ENCODE assay signal across 27 cellular contexts in the genomic region with DNA sequence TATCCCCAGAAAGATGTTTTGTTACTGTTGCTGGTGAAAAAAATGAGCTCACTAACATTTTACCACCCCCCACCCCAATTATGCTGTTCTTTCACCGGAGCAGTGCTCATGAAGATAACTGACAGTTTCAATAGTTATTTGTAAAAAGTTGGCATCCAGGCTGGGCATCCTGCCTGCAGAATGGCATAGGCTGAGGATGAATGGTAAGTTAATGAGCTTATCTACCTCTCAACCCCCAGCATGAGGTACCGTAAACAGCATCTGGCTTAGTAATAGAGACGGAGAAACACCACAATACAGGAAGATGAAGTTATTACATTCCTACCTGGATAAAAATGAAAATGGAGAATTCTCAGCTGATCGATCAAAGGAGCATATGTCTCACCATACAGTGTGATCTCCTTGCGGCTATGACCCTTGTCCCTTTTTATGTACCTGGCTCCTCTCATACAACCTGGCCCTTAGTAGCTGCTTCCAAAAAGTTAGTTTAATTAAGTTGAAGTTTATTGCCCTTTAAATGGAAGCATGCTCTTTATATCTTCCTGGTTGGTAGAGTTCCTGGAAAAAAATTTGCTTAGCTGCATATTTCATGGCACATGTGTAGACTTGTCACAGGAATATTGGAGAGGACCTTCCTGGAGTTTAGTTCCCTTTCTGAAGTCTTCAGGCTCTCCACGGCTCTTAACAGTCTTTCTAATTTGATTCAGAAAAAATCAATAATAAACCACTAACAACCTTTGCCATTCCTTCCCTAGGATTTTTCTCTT.
DNase-seq lines count a peak whose midpoint lies in the region; ATAC-seq and TF ChIP-seq lines count a peak whose summit lies in the region.
"Had no signal": no experiment of that assay in that cellular context is flagged by ENCODE, and none has a peak within 500 bp of the region (broad histone marks: within the 10 kb centered on the region; RNA-seq: fewer than 3 reads in every experiment).

No MANE protein-coding gene starts in this region.

- intact Hi-C loops in PC-9 (cut with micrococcal nuclease; ENCODE audit: unreplicated experiment), result loop anchor here (2.0 kb wide), 1 partner anchor 200 kb away; no protein-coding TSS in a partner anchor

- 67 to 71% methylated on average over 6 of the region's 6 CpGs for WGBS in gastroesophageal sphincter (ENCODE audit: low coverage in 1 of 2), 2 donors

- TF ChIP-seq POLR2A in gastroesophageal sphincter (IDR thresholded peaks at IDR 0.05), result no peak

- H3K36me3 Mint-ChIP-seq in activated CD4-positive, alpha-beta T cell treated with anti-CD3 and anti-CD28 coated beads, Interleukin-2, amount 10 ng/mL, durations not matched to agents 7 days and 5 days (ENCODE audit: low read depth), result no peaks in the 10 kb centered on the region
- H3K36me3 Mint-ChIP-seq: activated naive CD4-positive, alpha-beta T cell treated with anti-CD3 and anti-CD28 coated beads, Interleukin-2, amount 50 U/mL, for 24 hours; CD4-positive, CD25-positive, alpha-beta regulatory T cell; stimulated activated memory B cell treated with anti-CD40 and anti-IgM and Interleukin-4, amounts not matched to agents 10 μg/mL and 1 μg/mL and 100 μg/mL, for 72 hours had no signal

- BruUV-seq in PC-9 (replicated peaks; lab: Mats Ljungman, UMichigan), result no TSS peak

- no peak for ATAC-seq in gastroesophageal sphincter
- ATAC-seq: activated CD4-positive, alpha-beta T cell treated with anti-CD3 and anti-CD28 coated beads for 36 hours; left cardiac atrium; stimulated activated memory B cell treated with anti-CD40 and anti-IgM and Interleukin-4, amounts not matched to agents 10 μg/mL and 1 μg/mL and 100 μg/mL, for 72 hours had no signal

- H4K20me1 ChIP-seq in PC-9 (ENCODE audit: insufficient read depth), result no peaks in the 10 kb centered on the region

- H3K4me2 ChIP-seq in PC-9, result no peak overlapping the region
- H3K4me2 ChIP-seq: A549 had no signal

- no peaks in the 10 kb centered on the region for H3K9me3 Mint-ChIP-seq in activated CD4-positive, alpha-beta T cell treated with anti-CD3 and anti-CD28 coated beads, Interleukin-2, amount 10 ng/mL, durations not matched to agents 7 days and 5 days
- H3K9me3 Mint-ChIP-seq: activated naive CD4-positive, alpha-beta T cell treated with anti-CD3 and anti-CD28 coated beads, Interleukin-2, amount 50 U/mL, for 24 hours; CD4-positive, CD25-positive, alpha-beta regulatory T cell; nephron progenitor cell; stimulated activated memory B cell treated with anti-CD40 and anti-IgM and Interleukin-4, amounts not matched to agents 10 μg/mL and 1 μg/mL and 100 μg/mL, for 72 hours had no signal

- peaks cover 5% of the 10 kb centered on the region; the same call in 1 of the 2 replicates for H3K9me2 ChIP-seq in PC-9 (ENCODE audit: insufficient read depth)

- H3K9me3 ChIP-seq in PC-9 (ENCODE audit: insufficient read depth, low read depth) (no peaks in the 10 kb centered on the region), gastroesophageal sphincter (no peaks in the 10 kb centered on the region)
- H3K9me3 ChIP-seq: A549 had no signal

- no peaks in the 10 kb centered on the region for H3K4me1 Mint-ChIP-seq in activated CD4-positive, alpha-beta T cell treated with anti-CD3 and anti-CD28 coated beads, Interleukin-2, amount 10 ng/mL, durations not matched to agents 7 days and 5 days
- H3K4me1 Mint-ChIP-seq: activated CD4-positive, alpha-beta T cell treated with anti-CD3 and anti-CD28 coated beads for 36 hours; activated naive CD4-positive, alpha-beta T cell treated with anti-CD3 and anti-CD28 coated beads, Interleukin-2, amount 50 U/mL, for 24 hours; CD4-positive, CD25-positive, alpha-beta regulatory T cell had no signal

- CTCF ChIA-PET in PC-9 (lab: Charles Lee), result interaction anchor here (0.6 to 0.7 kb wide), 3 partner anchors 62 to 289 kb away, joined by 4 to 11 read pairs (median 11); no protein-coding TSS in a partner anchor
- CTCF ChIA-PET in activated CD4-positive, alpha-beta T cell treated with anti-CD3 and anti-CD28 coated beads, Interleukin-2, amount 10 ng/mL, durations not matched to agents 7 days and 5 days (lab: Charles Lee), result interaction anchor here (0.9 to 1.4 kb wide), 2 partner anchors 10 to 18 kb away, joined by 3 read pairs; no protein-coding TSS in a partner anchor

- H2AFZ ChIP-seq in PC-9, result no peak overlapping the region
- H2AFZ ChIP-seq: GM23248 had no signal

- H3K36me3 ChIP-seq in PC-9 (ENCODE audit: low read depth) (no peaks in the 10 kb centered on the region), gastroesophageal sphincter (no peaks in the 10 kb centered on the region)
- H3K36me3 ChIP-seq: brain microvascular endothelial cell had no signal

- DNase-seq in NCI-H2171 treated with DMSO at 0.1 percent for 48 hours (lab: John Stamatoyannopoulos, UW) (peak; percentile 55), NCI-H2171 (lab: John Stamatoyannopoulos, UW) (no peak), NCI-H748 (lab: John Stamatoyannopoulos, UW; ENCODE audit: unreplicated experiment) (peak; percentile 65), epithelial cell of prostate (ENCODE audit: low read depth, low spot score) (no peak), PC-9 (no peak), HPDE6-E6E7 (ENCODE audit: extremely low spot score) (no peak)
- DNase-seq in activated CD4-positive, alpha-beta T cell treated with anti-CD3 and anti-CD28 coated beads, Interleukin-2, amount 10 ng/mL, durations not matched to agents 7 days and 5 days, result no peak
- DNase-seq: activated CD4-positive, alpha-beta T cell treated with anti-CD3 and anti-CD28 coated beads for 36 hours; activated CD8-positive, alpha-beta memory T cell treated with anti-CD3 and anti-CD28 coated beads for 24 hours; amniotic stem cell; brain microvascular endothelial cell; Calu3; CD4-positive, CD25-positive, alpha-beta regulatory T cell; GM23248; hippocampal formation; IMR-90; left cardiac atrium; NCI-H1048; NCI-H2029; nephron progenitor cell; substantia nigra; SW 1271 had no signal

- peak overlapping the region; percentile 45 for H3K27ac ChIP-seq in epithelial cell of prostate
- no peak overlapping the region for H3K27ac ChIP-seq in PC-9
- H3K27ac ChIP-seq in gastroesophageal sphincter, result no peak overlapping the region
- H3K27ac ChIP-seq: A549, brain microvascular endothelial cell, GM23248, VCaP had no signal

- POLR2A ChIA-PET in PC-9 (lab: Charles Lee; ENCODE audit: unreplicated experiment), result no interaction called here
- POLR2A ChIA-PET in activated CD4-positive, alpha-beta T cell treated with anti-CD3 and anti-CD28 coated beads, Interleukin-2, amount 10 ng/mL, durations not matched to agents 7 days and 5 days (lab: Charles Lee), result interaction anchor here (0.6 kb wide), 1 partner anchor 389 kb away, joined by 8 read pairs; no protein-coding TSS in a partner anchor

- no peaks in the 10 kb centered on the region for H3K4me1 ChIP-seq in PC-9 (replicated peaks; ENCODE audit: insufficient read depth)
- no peaks in the 10 kb centered on the region for H3K4me1 ChIP-seq in gastroesophageal sphincter
- H3K4me1 ChIP-seq: A549 had no signal

- H3K79me2 ChIP-seq in PC-9 (ENCODE audit: low read depth), result no peaks in the 10 kb centered on the region

- peaks cover 25% of the 10 kb centered on the region for H3K27me3 Mint-ChIP-seq in activated CD4-positive, alpha-beta T cell treated with anti-CD3 and anti-CD28 coated beads, Interleukin-2, amount 10 ng/mL, durations not matched to agents 7 days and 5 days
- H3K27me3 Mint-ChIP-seq: CD4-positive, CD25-positive, alpha-beta regulatory T cell had no signal

- TF ChIP-seq CTCF in PC-9 (conservative IDR thresholded peaks at IDR 0.05) (no peak), gastroesophageal sphincter (IDR thresholded peaks at IDR 0.05) (no peak)

- no peak overlapping the region for H3K4me3 ChIP-seq in PC-9
- H3K4me3 ChIP-seq in gastroesophageal sphincter, result no peak overlapping the region
- H3K4me3 ChIP-seq: A549, GM23248 had no signal

- H3F3A ChIP-seq in PC-9 (ENCODE audit: insufficient read depth, low read depth), result no peaks in the 10 kb centered on the region

- H3K27ac Mint-ChIP-seq in activated CD4-positive, alpha-beta T cell treated with anti-CD3 and anti-CD28 coated beads, Interleukin-2, amount 10 ng/mL, durations not matched to agents 7 days and 5 days, result no peak overlapping the region
- H3K27ac Mint-ChIP-seq: activated CD4-positive, alpha-beta T cell treated with anti-CD3 and anti-CD28 coated beads for 36 hours; activated naive CD4-positive, alpha-beta T cell treated with anti-CD3 and anti-CD28 coated beads, Interleukin-2, amount 50 U/mL, for 24 hours; CD4-positive, CD25-positive, alpha-beta regulatory T cell; nephron progenitor cell; stimulated activated memory B cell treated with anti-CD40 and anti-IgM and Interleukin-4, amounts not matched to agents 10 μg/mL and 1 μg/mL and 100 μg/mL, for 72 hours had no signal

- TF ChIP-seq EP300 in gastroesophageal sphincter (IDR thresholded peaks at IDR 0.05), result no peak

- no peak overlapping the region for H3K4me3 Mint-ChIP-seq in activated CD4-positive, alpha-beta T cell treated with anti-CD3 and anti-CD28 coated beads, Interleukin-2, amount 10 ng/mL, durations not matched to agents 7 days and 5 days
- H3K4me3 Mint-ChIP-seq: activated CD4-positive, alpha-beta T cell treated with anti-CD3 and anti-CD28 coated beads for 36 hours; activated naive CD4-positive, alpha-beta T cell treated with anti-CD3 and anti-CD28 coated beads, Interleukin-2, amount 50 U/mL, for 24 hours; CD4-positive, CD25-positive, alpha-beta regulatory T cell; nephron progenitor cell; stimulated activated memory B cell treated with anti-CD40 and anti-IgM and Interleukin-4, amounts not matched to agents 10 μg/mL and 1 μg/mL and 100 μg/mL, for 72 hours had no signal

- peaks cover 32% of the 10 kb centered on the region for H3K27me3 ChIP-seq in PC-9 (ENCODE audit: insufficient read depth, low read depth)
- peaks cover 10% of the 10 kb centered on the region for H3K27me3 ChIP-seq in gastroesophageal sphincter

Comparison
In these comparisons a context has a peak if more than half of its experiments do, and no peak if none do; other contexts are left out.
1. DNase-seq: peak in NCI-H2171 treated with DMSO at 0.1 percent for 48 hours (single experiment) and NCI-H748 (single experiment); none in NCI-H2171 (single experiment), epithelial cell of prostate (single experiment), PC-9 (0 of 2), HPDE6-E6E7 (single experiment) and activated CD4-positive, alpha-beta T cell treated with anti-CD3 and anti-CD28 coated beads, Interleukin-2, amount 10 ng/mL, durations not matched to agents 7 days and 5 days (single experiment).